Comparison of ENCODE assay signal across 8 cellular contexts in genomic region chr1:86914998-86915736, GRCh38. TPM values are rescaled to one million over a fixed set of nuclear protein-coding genes. Genes with fewer than 3 reads are reported as not detected.
A peak's percentile ranks its signal among the peaks of the same experiment; 100 is the strongest.
DNase-seq lines count a peak whose midpoint lies in the region; ATAC-seq, FAIRE-seq and TF ChIP-seq lines count a peak whose summit lies in the region.

No MANE protein-coding gene starts in this region.

- peak overlapping the region; percentile 91 for H3K9ac ChIP-seq in GM12878 (ENCODE audit: control insufficient read depth, insufficient read depth, low read length)
- H3K9ac ChIP-seq in iPS-18a (ENCODE audit: low read length) = peak overlapping the region; percentile 84
- peak overlapping the region; percentile 80 to 91 (median 87) for H3K9ac ChIP-seq in skeletal muscle tissue (ENCODE audit: low read depth in 1 of 3, low read length in 3 of 3)

- intact Hi-C loops in GM12878 (cut with micrococcal nuclease; ENCODE audit: unreplicated experiment) = loop anchor here (2.0 to 10.0 kb wide), 5 partner anchors 112 to 420 kb away; no protein-coding TSS in a partner anchor

- H3K36me3 ChIP-seq in H7 (replicated peaks; ENCODE audit: control insufficient read depth, insufficient read depth, low read length) = no peaks in the 10 kb centered on the region
- peaks cover 0 to 3% of the 10 kb centered on the region in 2 experiments; a peak in 1 of 4 replicates for H3K36me3 ChIP-seq in GM12878 (ENCODE audit: control insufficient read depth in 2 of 2, insufficient read depth in 2 of 2, low read length in 1 of 2)
- H3K36me3 ChIP-seq in iPS-18a (ENCODE audit: control insufficient read depth, low read depth, low read length) = no peaks in the 10 kb centered on the region
- peaks cover 0 to 3% (median 0%) of the 10 kb centered on the region in 3 donors for H3K36me3 ChIP-seq in skeletal muscle tissue (ENCODE audit: control insufficient read depth in 3 of 3, insufficient read depth in 3 of 3, low read length in 3 of 3)

- H4K20me1 ChIP-seq in GM12878 (ENCODE audit: control insufficient read depth, insufficient read depth) = no peaks in the 10 kb centered on the region

- H3K4me1 ChIP-seq in GM12878 (ENCODE audit: control insufficient read depth, insufficient read depth, low read length) (no peaks in the 10 kb centered on the region), iPS-18a (ENCODE audit: control insufficient read depth, low read depth, low read length) (peaks cover 10% of the 10 kb centered on the region), skeletal muscle tissue (ENCODE audit: control insufficient read depth in 3 of 3, insufficient read depth in 3 of 3, low read length in 3 of 3) (peaks cover 8 to 29% (median 19%) of the 10 kb centered on the region in 3 donors)

- TF ChIP-seq CTCF in GM12878 (IDR thresholded peaks at IDR 0.05 in 2 of 3, conservative IDR thresholded peaks at IDR 0.05 in 1 of 3; ENCODE audit: control insufficient read depth in 2 of 3, extremely low read depth in 1 of 3, insufficient read depth in 1 of 3, low read depth in 3 of 3, low read length in 3 of 3) = no peak

- CTCF ChIA-PET in GM12878 (lab: Yijun Ruan, JAX) = interaction anchor here (0.7 to 4.5 kb wide), 16 partner anchors 12 to 211 kb away, joined by 3 to 35 read pairs (median 3); partner anchors contain the start of gene SH3GLB1

- RAD21 ChIA-PET in GM12878 (lab: Charles Lee; ENCODE audit: unreplicated experiment) = interaction anchor here (1.0 to 3.5 kb wide), 16 partner anchors 8 to 411 kb away, joined by 3 to 45 read pairs (median 4); no protein-coding TSS in a partner anchor

- peak overlapping the region; percentile 49 for H2AFZ ChIP-seq in GM12878 (ENCODE audit: control insufficient read depth, low read depth, low read length)

- no peak for TF ChIP-seq RAD21 in GM12878 (IDR thresholded peaks at IDR 0.05; ENCODE audit: insufficient read depth, low read depth, low read length)

- H3K79me2 ChIP-seq in GM12878 (ENCODE audit: control insufficient read depth, insufficient read depth, low read length) = peaks cover 94% of the 10 kb centered on the region

- no peaks in the 10 kb centered on the region for H3K27me3 ChIP-seq in H7 (ENCODE audit: control insufficient read depth, insufficient read depth, low read length)
- no peaks in the 10 kb centered on the region for H3K27me3 ChIP-seq in GM12878 (replicated peaks in 1 of 2; ENCODE audit: control insufficient read depth in 2 of 2, insufficient read depth in 2 of 2, low read length in 1 of 2)
- no peaks in the 10 kb centered on the region for H3K27me3 ChIP-seq in iPS-18a (ENCODE audit: control insufficient read depth, insufficient read depth, low read length)
- H3K27me3 ChIP-seq in skeletal muscle tissue (ENCODE audit: control insufficient read depth in 3 of 3, insufficient read depth in 3 of 3, low read length in 3 of 3) = no peaks in the 10 kb centered on the region

- SMC1A ChIA-PET in GM12878 (lab: Charles Lee; ENCODE audit: uncharacterized antibody, unreplicated experiment) = interaction anchor here (1.1 to 6.9 kb wide), 23 partner anchors 12 to 209 kb away, joined by 3 to 71 read pairs (median 7); no protein-coding TSS in a partner anchor

- peaks cover 2% of the 10 kb centered on the region; the same call in 2 of the 3 replicates for H3K9me3 ChIP-seq in GM12878 (replicated peaks; ENCODE audit: control insufficient read depth, insufficient read depth, low read length)
- no peaks in the 10 kb centered on the region for H3K9me3 ChIP-seq in iPS-18a (ENCODE audit: control insufficient read depth, low read depth, low read length)
- H3K9me3 ChIP-seq in skeletal muscle tissue (ENCODE audit: control insufficient read depth in 3 of 3, low read length in 3 of 3) = no peaks in the 10 kb centered on the region

- H3K27ac ChIP-seq in GM12878 (ENCODE audit: control insufficient read depth, insufficient read depth) (peak overlapping the region; percentile 88), iPS-18a (ENCODE audit: low read length) (peak overlapping the region; percentile 47), skeletal muscle tissue (ENCODE audit: low read depth, low read length) (peak overlapping the region; percentile 79)

- TSS peak; percentile 51 for BruUV-seq in GM12878 (replicated peaks; lab: Mats Ljungman, UMichigan)

- DNase-seq in DMS53 treated with DMSO at 0.1 percent for 48 hours (lab: John Stamatoyannopoulos, UW; ENCODE audit: unreplicated experiment) = peak; percentile 75
- peak; percentile 55 for DNase-seq in H7
- peak; percentile 81 for DNase-seq in NAMALWA (ENCODE audit: low spot score)
- DNase-seq in T-helper 2 cell = peak; percentile 10 to 71 (median 30)
- DNase-seq in GM12878 (ENCODE audit: low read depth, low spot score) = peak; percentile 24
- DNase-seq in COLO829 (ENCODE audit: low spot score) = no peak

- H3K4me3 ChIP-seq in H7 (ENCODE audit: insufficient read depth, low read depth, low read length) (peak overlapping the region; percentile 65), GM12878 (peak overlapping the region; percentile 100), iPS-18a (ENCODE audit: low read length) (peak overlapping the region; percentile 71), skeletal muscle tissue (ENCODE audit: low read length in 3 of 3) (peak overlapping the region; percentile 71 to 96 (median 95))

- POLR2A ChIA-PET in GM12878 (lab: Charles Lee) = interaction anchor here (0.7 to 4.7 kb wide), 11 partner anchors 12 to 415 kb away, joined by 3 to 34 read pairs (median 6); no protein-coding TSS in a partner anchor

- WGBS in GM12878 (ENCODE audit: insufficient coverage, insufficient replicate concordance, low lambda C conversion rate, missing lambda C conversion rate) = under 1% methylated on average over 43 of the region's 43 CpGs

- TF ChIP-seq POLR2A in GM12878 (IDR thresholded peaks at IDR 0.05; ENCODE audit: low read depth, low read length) = no peak; the same call in 1 of the 2 replicates

- no peak for FAIRE-seq in GM12878 (lab: Jason Lieb, UNC)

- peak; percentile 44 for ATAC-seq in GM12878

- no peak for TF ChIP-seq EP300 in GM12878 (IDR thresholded peaks at IDR 0.05; ENCODE audit: borderline replicate concordance in 1 of 2, control insufficient read depth in 1 of 2, low read depth in 2 of 2, low read length in 2 of 2)

- H3K4me2 ChIP-seq in GM12878 (ENCODE audit: control insufficient read depth, insufficient read depth) = peak overlapping the region; percentile 39

- in situ Hi-C loops in GM12878 (cut with MboI) = loop anchor here (10.0 to 25.0 kb wide), 3 partner anchors 140 to 1928 kb away; partner anchors contain the start of genes MCOLN2 and PKN2

TF ChIP-seq in GM12878, 131 proteins besides CTCF, POLR2A, EP300 and RAD21 (continues in another document):
- peak in 1 of 2 experiments; percentile 26; a peak in 1 of 4 replicates for TF ChIP-seq BHLHE40 (IDR thresholded peaks at IDR 0.05; ENCODE audit: borderline replicate concordance in 1 of 2, low read depth in 2 of 2, low read length in 1 of 2)
- 0 out of 2 replicates have a peak, but pooled peaks have one; percentile 2 for TF ChIP-seq RB1 (IDR thresholded peaks at IDR 0.05; ENCODE audit: borderline replicate concordance)
- TF ChIP-seq MAX (IDR thresholded peaks at IDR 0.05; ENCODE audit: low read depth, low read length) = peak; percentile 37; the same call in 1 of the 2 replicates
- TF ChIP-seq SIN3A (IDR thresholded peaks at IDR 0.05; ENCODE audit: low read depth, low read length) = peak; percentile 33; the same call in 1 of the 2 replicates

RNA-seq across cellular contexts. Expression of gene HS2ST1, which starts 0.7 kb away (rescaled TPM):
- 25.8 and 36.5 TPM in 2 replicates for total RNA-seq in H7 (2014; rRNA removed; shearing (Covaris generic))
- 31.7 and 32.2 TPM in 2 replicates for total RNA-seq in GM12878 (2013; cell fraction: nucleolus; rRNA removed)
- 17.1 and 22.0 TPM in 2 replicates for total RNA-seq in GM12878 (2014; rRNA removed)
- 20.1 and 21.8 TPM in 2 replicates for total RNA-seq in GM12878 (2014; rRNA removed; fragmentation: Illumina TruSeq; extraction: Trizol)
- 30.8 and 31.6 TPM in 2 replicates for total RNA-seq in GM12878 (2021)
- 9.8 TPM for polyA plus RNA-seq in GM12878 (2011; ENCODE audit: low read depth)
- polyA plus RNA-seq in GM12878 (2011; rRNA removed) = 20.4 and 32.1 TPM in 2 replicates
- polyA plus RNA-seq in GM12878 (2011; cell fraction: cytosol; rRNA removed) = 6.4 and 7.6 TPM in 2 replicates
- 4.0 and 5.7 TPM in 2 replicates for polyA plus RNA-seq in GM12878 (2011; cell fraction: nucleus; rRNA removed)
- 16.8 and 22.7 TPM in 2 replicates for polyA plus RNA-seq in GM12878 (2012)
- 21.9 and 26.2 TPM in 2 replicates for polyA plus RNA-seq in GM12878 (2014; fragmentation: Illumina TruSeq; extraction: Trizol)
- 1 to 10 TPM; 5.4 to 7.3 TPM for polyA plus RNA-seq in GM12878 (2014; fragmentation: Nextera tagmentation; extraction: Ambion mirVana)
- 15.2 TPM in 2 replicates for polyA plus RNA-seq in GM12878 (2014; rRNA removed)
- polyA plus RNA-seq in GM12878 (2016; fragmentation: Nextera tagmentation; extraction: Ambion mirVana) = 10 to 100 TPM; 15.2 to 21.4 TPM
- polyA minus RNA-seq in GM12878 (2011; rRNA and poly(A)+ RNA removed) = 16.6 and 21.9 TPM in 2 replicates
- polyA minus RNA-seq in GM12878 (2011; cell fraction: cytosol; rRNA and poly(A)+ RNA removed) = 10.0 and 15.8 TPM in 2 replicates
- 8.0 and 14.1 TPM in 2 replicates for polyA minus RNA-seq in GM12878 (2011; cell fraction: nucleus; rRNA and poly(A)+ RNA removed)
- total RNA-seq in skeletal muscle tissue = 9.9 TPM

RNA-seq across cellular contexts. Expression of gene SELENOF, which starts 1.2 kb away (rescaled TPM):
- 193 and 196 TPM in 2 replicates for total RNA-seq in H7 (2014; rRNA removed; shearing (Covaris generic))
- total RNA-seq in GM12878 (2013; cell fraction: nucleolus; rRNA removed) = 44.9 and 51.4 TPM in 2 replicates
- total RNA-seq in GM12878 (2014; rRNA removed) (98.7 and 122 TPM in 2 replicates), GM12878 (2014; rRNA removed; fragmentation: Illumina TruSeq; extraction: Trizol) (109 TPM in 2 replicates), GM12878 (2021) (130 and 131 TPM in 2 replicates), skeletal muscle tissue (101 TPM)
- 98.5 TPM for polyA plus RNA-seq in GM12878 (2011; ENCODE audit: low read depth)
- polyA plus RNA-seq in GM12878 (2011; rRNA removed) (167 and 276 TPM in 2 replicates), GM12878 (2014; fragmentation: Illumina TruSeq; extraction: Trizol) (208 and 273 TPM in 2 replicates), GM12878 (2014; fragmentation: Nextera tagmentation; extraction: Ambion mirVana) (100 to 1,000 TPM; 226 to 254 TPM), GM12878 (2014; rRNA removed) (98.5 and 114 TPM in 2 replicates), GM12878 (2016; fragmentation: Nextera tagmentation; extraction: Ambion mirVana) (100 to 1,000 TPM; 177 to 179 TPM)
- 54.4 and 58.1 TPM in 2 replicates for polyA plus RNA-seq in GM12878 (2011; cell fraction: cytosol; rRNA removed)
- 44.5 and 50.2 TPM in 2 replicates for polyA plus RNA-seq in GM12878 (2011; cell fraction: nucleus; rRNA removed)
- 118 and 136 TPM in 2 replicates for polyA plus RNA-seq in GM12878 (2012)
- 46.8 and 56.5 TPM in 2 replicates for polyA minus RNA-seq in GM12878 (2011; rRNA and poly(A)+ RNA removed)
- 19.8 and 21.8 TPM in 2 replicates for polyA minus RNA-seq in GM12878 (2011; cell fraction: cytosol; rRNA and poly(A)+ RNA removed)
- polyA minus RNA-seq in GM12878 (2011; cell fraction: nucleus; rRNA and poly(A)+ RNA removed) = 14.6 and 23.0 TPM in 2 replicates
